ENCODE assay signal across 1 cellular context in genomic region chr15:40329804-40330203, GRCh38.
TF ChIP-seq lines count a peak whose summit lies in the region.

No MANE protein-coding gene starts in this region.

TF ChIP-seq in K562, 482 proteins besides CTCF, POLR2A, EP300 and RAD21:
- TF ChIP-seq TEAD1 (CRISPR knock-in tag; IDR thresholded peaks at IDR 0.05) (0 out of 4 replicates have a peak, but pooled peaks of 1 of the 2 experiments have one; percentile 36), RBM17 (IDR thresholded peaks at IDR 0.05; ENCODE audit: borderline replicate concordance, low read depth, low read length) (no peak), ARID4B (CRISPR knock-in tag; IDR thresholded peaks at IDR 0.05) (peak; percentile 30; the same call in 1 of the 2 replicates), BRD4 (IDR thresholded peaks at IDR 0.05) (no peak), ZNF143 (CRISPR knock-in tag; IDR thresholded peaks at IDR 0.05) (0 out of 2 replicates have a peak, but pooled peaks have one; percentile 31)
